In genomic region chr11:132878111-132878510, GRCh38 we compare ENCODE assay signal across 8 cellular contexts.
"Had no signal": no experiment of that assay in that cellular context is flagged by ENCODE, and none has a peak within 500 bp of the region (broad histone marks: within the 10 kb centered on the region; RNA-seq: fewer than 3 reads in every experiment).

No MANE protein-coding gene starts in this region.

- H3K4me3 ChIP-seq: GM12878 had no signal

- FAIRE-seq: G401.6, GM12878, GM12891, GM12892, GM18507, GM19239 had no signal

- DNase-seq: GDM1, GF-D8 had no signal

- ATAC-seq: GM12878 had no signal
